ENCODE assay signal across 36 cellular contexts in genomic region chr2:216872624-216873023, GRCh38. TPM values are rescaled to one million over a fixed set of nuclear protein-coding genes. Genes with fewer than 3 reads are reported as not detected.
"Had no signal": no experiment of that assay in that cellular context is flagged by ENCODE, and none has a peak within 500 bp of the region (broad histone marks: within the 10 kb centered on the region; RNA-seq: fewer than 3 reads in every experiment).

No MANE protein-coding gene starts in this region.

- H3K4me2 ChIP-seq: KMS-11, PC-9 had no signal

- H3K36me3 ChIP-seq: SJCRH30 had no signal

- FAIRE-seq: RCC 7860 had no signal

- H3K9me3 ChIP-seq: SJCRH30 had no signal

- ATAC-seq: Panc1, Right ventricle myocardium inferior, SK-N-SH treated with all-trans-retinoic acid at 6 μM for 48 hours had no signal

- H3K4me3 ChIP-seq: PC-9, SJCRH30, SK-N-MC had no signal

- H2AFZ ChIP-seq: PC-9 had no signal

- H3K27ac ChIP-seq: KMS-11, PC-9, RWPE1, SJCRH30, SK-N-MC had no signal

- H3K4me1 ChIP-seq: SJCRH30 had no signal

- H3K27me3 ChIP-seq: SJCRH30 had no signal

- DNase-seq: Karpas-422, KBM-7, MM.1S, MV-4-11, NCI-H1092, NCI-H1105, NCI-H1417 treated with DMSO at 0.1 percent for 48 hours, NCI-H1436 treated with DMSO at 0.1 percent for 48 hours, NCI-H1694 treated with DMSO at 0.1 percent for 48 hours, NCI-H187 treated with DMSO at 0.1 percent for 48 hours, NCI-H2029, NCI-H2081, NCI-H2171 treated with DMSO at 0.1 percent for 48 hours, NCI-H2227 treated with DMSO at 0.1 percent for 48 hours, NCI-H446, NCI-H510A treated with DMSO at 0.1 percent for 48 hours, NCI-H524 treated with DMSO at 0.1 percent for 48 hours, NCI-H526 treated with DMSO at 0.1 percent for 48 hours, NCI-H774, PC-9, SHP77, SIG-M5, SJCRH30 had no signal

- H3K9ac ChIP-seq: KMS-11 had no signal

RNA-seq across cellular contexts. Expression of gene TNP1, which starts 12.8 kb away (rescaled TPM):
- total RNA-seq: LHCN-M2, MCF 10A, NCI-H460, OCI-LY7, PC-9, Right ventricle myocardium inferior, RPMI7951, SJCRH30, SK-MEL-5 had no signal
